Comparison of ENCODE assay signal across 11 cellular contexts in the genomic region with DNA sequence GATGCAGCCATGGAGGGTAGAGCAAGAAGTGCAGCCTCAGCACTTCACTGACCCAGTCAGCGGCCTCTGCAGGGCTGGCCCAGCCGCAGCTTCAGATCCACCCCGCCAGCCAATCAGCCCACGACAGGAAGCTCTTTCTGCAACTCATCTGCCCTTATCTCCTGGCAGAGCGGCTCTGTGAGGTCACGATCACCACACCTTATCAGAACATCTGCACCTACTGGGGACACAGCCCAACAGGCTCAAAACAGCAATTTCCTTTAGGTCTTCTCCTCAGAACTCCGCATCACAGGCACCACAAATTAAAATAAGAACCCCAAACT.
DNase-seq lines count a peak whose midpoint lies in the region; ATAC-seq and TF ChIP-seq lines count a peak whose summit lies in the region.
"Had no signal": no experiment of that assay in that cellular context is flagged by ENCODE, and none has a peak within 500 bp of the region (broad histone marks: within the 10 kb centered on the region; RNA-seq: fewer than 3 reads in every experiment).

No MANE protein-coding gene starts in this region.

- H3K9me3 ChIP-seq in colonic mucosa (no peaks in the 10 kb centered on the region), tibial artery (no peaks in the 10 kb centered on the region)

- no peak for TF ChIP-seq CTCF in colonic mucosa (IDR thresholded peaks at IDR 0.05)
- no peak for TF ChIP-seq CTCF in tibial artery (IDR thresholded peaks at IDR 0.05)

- DNase-seq in ELF-1 (ENCODE audit: low read depth, low spot score) (peak; percentile 12), colonic mucosa (peak; percentile 25), tibial artery (no peak), A172 (ENCODE audit: low spot score) (no peak), HT-29 (ENCODE audit: low spot score) (no peak)
- peak; percentile 38 to 43 for DNase-seq in activated CD8-positive, alpha-beta memory T cell treated with anti-CD3 and anti-CD28 coated beads for 1 hour (ENCODE audit: extremely low read depth in 1 of 2, low read depth in 1 of 2)
- peak; percentile 38 to 61 for DNase-seq in stimulated activated CD4-positive, alpha-beta T cell treated with anti-CD3 and anti-CD28 coated beads, Interleukin-4, amount 100 ng/mL, for 48 hours (ENCODE audit: low read depth in 2 of 2)
- DNase-seq: H9, left ventricle myocardium inferior, WERI-Rb-1 had no signal

- no peak overlapping the region for H3K9ac ChIP-seq in colonic mucosa (ENCODE audit: low read depth in 2 of 2, low read length in 2 of 2)

- no peak overlapping the region for H3K4me3 ChIP-seq in colonic mucosa
- no peak overlapping the region for H3K4me3 ChIP-seq in tibial artery
- H3K4me3 ChIP-seq: left ventricle myocardium inferior had no signal

- H3K27ac ChIP-seq in colonic mucosa: no peak overlapping the region
- no peak overlapping the region for H3K27ac ChIP-seq in tibial artery
- H3K27ac ChIP-seq: left ventricle myocardium inferior, WERI-Rb-1 had no signal

- intact Hi-C loops in colonic mucosa (cut with DNase I): no loop called here
- intact Hi-C loops in tibial artery (cut with DNase I; ENCODE audit: low total_unique reads): no loop called here

- no peaks in the 10 kb centered on the region for H3K36me3 ChIP-seq in colonic mucosa
- H3K36me3 ChIP-seq in tibial artery: no peaks in the 10 kb centered on the region
- H3K36me3 ChIP-seq: left ventricle myocardium inferior, WERI-Rb-1 had no signal

- H3K4me1 ChIP-seq in colonic mucosa (no peaks in the 10 kb centered on the region), tibial artery (no peaks in the 10 kb centered on the region)
- H3K4me1 ChIP-seq: left ventricle myocardium inferior had no signal

- ATAC-seq in HG03439 (IDR thresholded peaks at IDR 0.05; ENCODE audit: unreplicated experiment): no peak

- H3K27me3 ChIP-seq in colonic mucosa (no peaks in the 10 kb centered on the region), tibial artery (no peaks in the 10 kb centered on the region)

Comparison
In these comparisons a context has a peak if more than half of its experiments do, and no peak if none do; other contexts are left out.
1. DNase-seq: peak in ELF-1 (single experiment), activated CD8-positive, alpha-beta memory T cell treated with anti-CD3 and anti-CD28 coated beads for 1 hour (2 of 2), colonic mucosa (single experiment) and stimulated activated CD4-positive, alpha-beta T cell treated with anti-CD3 and anti-CD28 coated beads, Interleukin-4, amount 100 ng/mL, for 48 hours (2 of 2); none in tibial artery (0 of 2), A172 (single experiment) and HT-29 (single experiment).